Comparison of ENCODE assay signal across 8 cellular contexts in genomic region chr22:23069502-23070357, GRCh38. TPM values are rescaled to one million over a fixed set of nuclear protein-coding genes. Genes with fewer than 3 reads are reported as not detected.
DNase-seq lines count a peak whose midpoint lies in the region; ATAC-seq and TF ChIP-seq lines count a peak whose summit lies in the region.

No MANE protein-coding gene starts in this region.

- H3K27me3 Mint-ChIP-seq in central memory CD8-positive, alpha-beta T cell = peaks cover 16% of the 10 kb centered on the region

- H3K27ac ChIP-seq in spleen = peak overlapping the region in 6 of 8 donors; percentile 47 to 65 (median 60)

- no peak for TF ChIP-seq POLR2A in spleen (IDR thresholded peaks at IDR 0.05)

- peaks cover 0 to 37% (median 4%) of the 10 kb centered on the region in 7 donors for H3K27me3 ChIP-seq in spleen (replicated peaks in 1 of 7)

- peak overlapping the region; percentile 42 for H3K4me3 ChIP-seq in GM12875 (ENCODE audit: low read depth, low read length)
- peak overlapping the region; percentile 47 to 82 (median 58) for H3K4me3 ChIP-seq in spleen

- ATAC-seq in HG03025 (IDR thresholded peaks at IDR 0.05; ENCODE audit: low FRiP score, unreplicated experiment) (peak; percentile 70), GM19395 (IDR thresholded peaks at IDR 0.05; ENCODE audit: unreplicated experiment) (no peak)
- peak; percentile 97 to 98 for ATAC-seq in activated CD4-positive, CD25-positive, alpha-beta regulatory T cell treated with anti-CD3 and anti-CD28 coated beads, Interleukin-2, amount 50 U/mL, for 24 hours
- peak; percentile 92 for ATAC-seq in central memory CD8-positive, alpha-beta T cell (replicated peaks; ENCODE audit: extremely low read depth, poor library complexity, severe bottlenecking)

- intact Hi-C loops in spleen (cut with DNase I; ENCODE audit: low total_unique reads) = no loop called here

- no peaks in the 10 kb centered on the region for H3K36me3 ChIP-seq in spleen

- H3K4me1 Mint-ChIP-seq in central memory CD8-positive, alpha-beta T cell = peaks cover 29% of the 10 kb centered on the region

- H3K36me3 Mint-ChIP-seq in central memory CD8-positive, alpha-beta T cell (ENCODE audit: insufficient read depth) = peaks cover 3% of the 10 kb centered on the region

- peak overlapping the region; percentile 85 for H3K4me3 Mint-ChIP-seq in central memory CD8-positive, alpha-beta T cell

- WGBS in spleen, 5 donors = 3 to 10% (median 7%) methylated on average over 7 to 74 of the region's 74 CpGs

- H3K4me1 ChIP-seq in spleen = peaks cover 8 to 39% (median 21%) of the 10 kb centered on the region in 6 donors

- H3K9me3 Mint-ChIP-seq in central memory CD8-positive, alpha-beta T cell = no peaks in the 10 kb centered on the region

- peak overlapping the region; percentile 73 for H3K27ac Mint-ChIP-seq in central memory CD8-positive, alpha-beta T cell (ENCODE audit: low read depth)

- H3K9me3 ChIP-seq in spleen = no peaks in the 10 kb centered on the region

- TF ChIP-seq CTCF in GM12875 (IDR thresholded peaks at IDR 0.05; ENCODE audit: borderline replicate concordance, insufficient read depth, low read depth, low read length) (no peak), spleen (IDR thresholded peaks at IDR 0.05 in 8 of 11, conservative IDR thresholded peaks at IDR 0.05 in 3 of 11) (no peak)

- DNase-seq in NCI-H2227 (lab: John Stamatoyannopoulos, UW; ENCODE audit: unreplicated experiment) = peak; percentile 92
- peak; percentile 75 to 81 for DNase-seq in central memory CD8-positive, alpha-beta T cell (ENCODE audit: low spot score in 2 of 2)
- DNase-seq in islet precursor cell = peak; percentile 93
- DNase-seq in spleen = peak; percentile 94

RNA-seq across cellular contexts. Expression of gene GNAZ, which starts 0.6 kb away (rescaled TPM):
- total RNA-seq in spleen = 10 to 100 TPM in 2 of 7 donors, 1 to 10 TPM in 5; 4.4 to 11.8 (median 7.6) TPM
- polyA plus RNA-seq in spleen = 1 to 10 TPM; 2.3 to 5.7 (median 2.8) TPM
